In genomic region chr1:153599847-153600246, GRCh38 we compare ENCODE assay signal across 1 cellular context.
TF ChIP-seq lines count a peak whose summit lies in the region.

No MANE protein-coding gene starts in this region.

TF ChIP-seq in H1, 55 proteins besides CTCF, POLR2A, EP300 and RAD21:
- TF ChIP-seq POLR2AphosphoS5 (IDR thresholded peaks at IDR 0.05; ENCODE audit: low read depth, low read length) (no peak), KDM1A (IDR thresholded peaks at IDR 0.05; ENCODE audit: borderline replicate concordance, low read length) (no peak), ATF2 (IDR thresholded peaks at IDR 0.05; ENCODE audit: low read length) (no peak), POU5F1 (IDR thresholded peaks at IDR 0.05; ENCODE audit: low read depth, low read length) (no peak), RFX5 (IDR thresholded peaks at IDR 0.05; ENCODE audit: borderline replicate concordance, low read depth, low read length) (no peak), HDAC2 (IDR thresholded peaks at IDR 0.05; ENCODE audit: borderline replicate concordance in 1 of 2, low read depth in 2 of 2, low read length in 2 of 2) (no peak), CHD7 (IDR thresholded peaks at IDR 0.05; ENCODE audit: insufficient replicate concordance, low read length) (no peak), E2F6 (IDR thresholded peaks at IDR 0.05) (no peak)
